Comparison of ENCODE assay signal across 15 cellular contexts in genomic region chr10:124737708-124738107, GRCh38. TPM values are rescaled to one million over a fixed set of nuclear protein-coding genes. Genes with fewer than 3 reads are reported as not detected.
A peak's percentile ranks its signal among the peaks of the same experiment; 100 is the strongest.
DNase-seq lines count a peak whose midpoint lies in the region; ATAC-seq and TF ChIP-seq lines count a peak whose summit lies in the region.
"Had no signal": no experiment of that assay in that cellular context is flagged by ENCODE, and none has a peak within 500 bp of the region (broad histone marks: within the 10 kb centered on the region; RNA-seq: fewer than 3 reads in every experiment).

No MANE protein-coding gene starts in this region.

- H3K4me3 ChIP-seq in left ventricle myocardium inferior: no peak overlapping the region
- no peak overlapping the region for H3K4me3 ChIP-seq in effector memory CD4-positive, alpha-beta T cell (ENCODE audit: insufficient read depth, low read depth, low read length, poor library complexity, severe bottlenecking)
- no peak overlapping the region for H3K4me3 ChIP-seq in ovary
- H3K4me3 ChIP-seq in uterus: no peak overlapping the region
- H3K4me3 ChIP-seq: MG63, SK-N-MC had no signal

- TF ChIP-seq CTCF in left ventricle myocardium inferior (IDR thresholded peaks at IDR 0.05; ENCODE audit: borderline replicate concordance): no peak
- no peak for TF ChIP-seq CTCF in ovary (IDR thresholded peaks at IDR 0.05)
- no peak for TF ChIP-seq CTCF in uterus (IDR thresholded peaks at IDR 0.05)

- intact Hi-C loops in left ventricle myocardium inferior (cut with micrococcal nuclease) (no loop called here), Right ventricle myocardium superior (cut with DNase I) (loop anchor here (5.0 to 10.0 kb wide), 2 partner anchors 53 to 105 kb away; no protein-coding TSS in a partner anchor), ovary (cut with DNase I) (loop anchor here in 2 of 4 donors (5.0 kb wide), 2 partner anchors 35 to 90 kb away; no protein-coding TSS in a partner anchor), uterus (cut with DNase I; ENCODE audit: low total_unique reads) (loop anchor here (2.0 to 5.0 kb wide), 2 partner anchors 33 to 195 kb away; no protein-coding TSS in a partner anchor)

- H3K27me3 ChIP-seq in left ventricle myocardium inferior (ENCODE audit: low read depth): no peaks in the 10 kb centered on the region
- no peaks in the 10 kb centered on the region for H3K27me3 ChIP-seq in effector memory CD4-positive, alpha-beta T cell (replicated peaks; ENCODE audit: control insufficient read depth, insufficient read depth, low read length, poor library complexity, severe bottlenecking)
- no peaks in the 10 kb centered on the region for H3K27me3 ChIP-seq in ovary
- no peaks in the 10 kb centered on the region for H3K27me3 ChIP-seq in uterus
- H3K27me3 ChIP-seq: MG63, neutrophil had no signal

- 42 to 53% (median 43%) methylated on average over 2 of the region's 2 CpGs for WGBS in ovary, 3 donors

- TF ChIP-seq EP300 in ovary (IDR thresholded peaks at IDR 0.05): no peak

- H3K36me3 ChIP-seq in left ventricle myocardium inferior (no peaks in the 10 kb centered on the region), ovary (no peaks in the 10 kb centered on the region), uterus (no peaks in the 10 kb centered on the region)
- H3K36me3 ChIP-seq in effector memory CD4-positive, alpha-beta T cell (ENCODE audit: control insufficient read depth, insufficient read depth, low read length): no peaks in the 10 kb centered on the region

- TF ChIP-seq POLR2A in ovary (IDR thresholded peaks at IDR 0.05): no peak
- TF ChIP-seq POLR2A in uterus (IDR thresholded peaks at IDR 0.05): no peak

- H3K4me1 ChIP-seq in left ventricle myocardium inferior: peaks cover 100% of the 10 kb centered on the region
- peaks cover 97% of the 10 kb centered on the region for H3K4me1 ChIP-seq in effector memory CD4-positive, alpha-beta T cell (ENCODE audit: control insufficient read depth, insufficient read depth, low read length, poor library complexity, severe bottlenecking)
- peaks cover 70% of the 10 kb centered on the region for H3K4me1 ChIP-seq in ovary (ENCODE audit: insufficient read depth)
- H3K4me1 ChIP-seq in uterus: peaks cover 20 to 58% of the 10 kb centered on the region in 2 donors

- H3K9me3 ChIP-seq in left ventricle myocardium inferior (replicated peaks): no peaks in the 10 kb centered on the region
- H3K9me3 ChIP-seq in effector memory CD4-positive, alpha-beta T cell (ENCODE audit: control insufficient read depth, low read length): no peaks in the 10 kb centered on the region
- H3K9me3 ChIP-seq in ovary: no peaks in the 10 kb centered on the region
- no peaks in the 10 kb centered on the region for H3K9me3 ChIP-seq in uterus
- H3K9me3 ChIP-seq: MG63, neutrophil had no signal

- ATAC-seq in Right ventricle myocardium superior (ENCODE audit: poor library complexity): no peak
- no peak for ATAC-seq in GM21423 (IDR thresholded peaks at IDR 0.05; ENCODE audit: unreplicated experiment)

- DNase-seq in left ventricle myocardium inferior (no peak), Right ventricle myocardium superior (no peak), ovary (no peak), uterus (peak in 1 of 2 donors; percentile 15), NCI-H748 (lab: John Stamatoyannopoulos, UW; ENCODE audit: unreplicated experiment) (no peak), OCI-M2 (lab: John Stamatoyannopoulos, UW; ENCODE audit: unreplicated experiment) (no peak)
- no peak for DNase-seq in effector memory CD4-positive, alpha-beta T cell
- DNase-seq: ACHN; activated effector memory CD4-positive, alpha-beta T cell treated with Interleukin-2 at 50 U/mL for 16 hours; MG63; NCI-H345; stimulated activated CD4-positive, alpha-beta T cell treated with anti-CD3 and anti-CD28 coated beads, Interleukin-2, amount 100 ng/mL, for 24 hours had no signal

- H3K27ac ChIP-seq in left ventricle myocardium inferior (replicated peaks) (peak overlapping the region; percentile 93), ovary (peak overlapping the region; percentile 58 to 78), uterus (peak overlapping the region; percentile 88 to 92)
- H3K27ac ChIP-seq in effector memory CD4-positive, alpha-beta T cell (ENCODE audit: insufficient read depth, low read length, poor library complexity, severe bottlenecking): peak overlapping the region; percentile 43
- H3K27ac ChIP-seq: neutrophil, SK-N-MC had no signal

RNA-seq across cellular contexts. Expression of gene FAM53B, which starts 6.5 kb away (rescaled TPM):
- total RNA-seq in left ventricle myocardium inferior: 53.4 TPM
- total RNA-seq in Right ventricle myocardium superior: 38.1 TPM
- 10 to 100 TPM; 29.8 to 77.6 (median 47.8) TPM for total RNA-seq in ovary
- 10 to 100 TPM in 1 of 2 donors, 1 to 10 TPM in 1; 9.7 to 21.3 TPM for polyA plus RNA-seq in ovary
- total RNA-seq in uterus: 10 to 100 TPM; 10.9 to 94.3 (median 67.8) TPM

RNA-seq across cellular contexts. Expression of gene EEF1AKMT2, which starts 54.0 kb away (rescaled TPM):
- total RNA-seq in left ventricle myocardium inferior: 13.8 TPM
- total RNA-seq in Right ventricle myocardium superior: 11.9 TPM
- 10 to 100 TPM; 11.9 to 25.8 (median 20.7) TPM for total RNA-seq in ovary
- 10 to 100 TPM; 15.2 to 15.3 TPM for polyA plus RNA-seq in ovary
- 10 to 100 TPM; 17.9 to 60.6 (median 40.7) TPM for total RNA-seq in uterus

Comparison
In these comparisons a context has a peak if more than half of its experiments do, and no peak if none do; other contexts are left out.
1. H3K27ac ChIP-seq: peak in every context shown above with its lines; median percentile 93 in left ventricle myocardium inferior; 90 in uterus; 68 in ovary; 43 in effector memory CD4-positive, alpha-beta T cell.